ENCODE assay signal across 18 cellular contexts in genomic region chr22:23574371-23574811, GRCh38. TPM values are rescaled to one million over a fixed set of nuclear protein-coding genes. Genes with fewer than 3 reads are reported as not detected.
DNase-seq lines count a peak whose midpoint lies in the region; ATAC-seq, FAIRE-seq and TF ChIP-seq lines count a peak whose summit lies in the region.
"Had no signal": no experiment of that assay in that cellular context is flagged by ENCODE, and none has a peak within 500 bp of the region (broad histone marks: within the 10 kb centered on the region; RNA-seq: fewer than 3 reads in every experiment).

No MANE protein-coding gene starts in this region.

- H3K27me3 Mint-ChIP-seq in WTC11 (ENCODE audit: low read depth) = peaks cover 14% of the 10 kb centered on the region
- H3K27me3 Mint-ChIP-seq in activated CD4-positive, alpha-beta T cell treated with anti-CD3 and anti-CD28 coated beads, Interleukin-2, amount 10 ng/mL, durations not matched to agents 24 days and 14 days = peaks cover 10% of the 10 kb centered on the region

- FAIRE-seq in urothelium cell line (lab: Jason Lieb, UNC) = peak; percentile 48
- FAIRE-seq: HTR-8/SVneo had no signal

- CTCF ChIA-PET in WTC11 (lab: Charles Lee) = interaction anchor here (1.0 to 2.2 kb wide), 2 partner anchors 17 to 275 kb away, joined by 3 to 6 read pairs; no protein-coding TSS in a partner anchor

- no peaks in the 10 kb centered on the region for H3K36me3 Mint-ChIP-seq in WTC11
- H3K36me3 Mint-ChIP-seq in activated CD4-positive, alpha-beta T cell treated with anti-CD3 and anti-CD28 coated beads, Interleukin-2, amount 10 ng/mL, durations not matched to agents 24 days and 14 days (ENCODE audit: low read depth) = no peaks in the 10 kb centered on the region

- ATAC-seq in WTC11 (peak; percentile 69), mucosa of descending colon (peak; percentile 8), HG02981 (IDR thresholded peaks at IDR 0.05; ENCODE audit: unreplicated experiment) (no peak), GM21576 (IDR thresholded peaks at IDR 0.05; ENCODE audit: unreplicated experiment) (no peak)
- ATAC-seq: PC-3 had no signal

- no peaks in the 10 kb centered on the region for H3K9me3 ChIP-seq in mucosa of descending colon
- H3K9me3 ChIP-seq: HAP-1 had no signal

- H3K4me3 ChIP-seq in mucosa of descending colon = no peak overlapping the region
- H3K4me3 ChIP-seq: HAP-1 had no signal

- intact Hi-C loops in mucosa of descending colon (cut with DNase I, micrococcal nuclease) = no loop called here
- intact Hi-C loops in activated CD4-positive, alpha-beta T cell treated with anti-CD3 and anti-CD28 coated beads, Interleukin-2, amount 10 ng/mL, durations not matched to agents 24 days and 14 days (cut with micrococcal nuclease) = no loop called here

- no peak overlapping the region for H3K27ac Mint-ChIP-seq in WTC11
- no peak overlapping the region for H3K27ac Mint-ChIP-seq in activated CD4-positive, alpha-beta T cell treated with anti-CD3 and anti-CD28 coated beads, Interleukin-2, amount 10 ng/mL, durations not matched to agents 24 days and 14 days

- no peak overlapping the region for H3K4me3 Mint-ChIP-seq in WTC11
- H3K4me3 Mint-ChIP-seq in activated CD4-positive, alpha-beta T cell treated with anti-CD3 and anti-CD28 coated beads, Interleukin-2, amount 10 ng/mL, durations not matched to agents 24 days and 14 days = no peak overlapping the region

- H3K9me3 Mint-ChIP-seq in WTC11 = peaks cover 8% of the 10 kb centered on the region; the same call in 1 of the 2 replicates
- no peaks in the 10 kb centered on the region for H3K9me3 Mint-ChIP-seq in activated CD4-positive, alpha-beta T cell treated with anti-CD3 and anti-CD28 coated beads, Interleukin-2, amount 10 ng/mL, durations not matched to agents 24 days and 14 days

- no peaks in the 10 kb centered on the region for H3K36me3 ChIP-seq in mucosa of descending colon (ENCODE audit: low read depth)
- H3K36me3 ChIP-seq: HAP-1 had no signal

- TF ChIP-seq CTCF in WTC11 (IDR thresholded peaks at IDR 0.05) (no peak), mucosa of descending colon (IDR thresholded peaks at IDR 0.05) (no peak)

- H3K4me1 ChIP-seq in mucosa of descending colon (ENCODE audit: low read depth) = no peaks in the 10 kb centered on the region
- H3K4me1 ChIP-seq: HAP-1 had no signal

- POLR2A ChIA-PET in WTC11 (lab: Charles Lee) = no interaction called here

- peak; percentile 36 for DNase-seq in activated effector memory CD4-positive, alpha-beta T cell treated with anti-CD3 and anti-CD28 coated beads, Interleukin-2, amount 50 U/mL, for 16 hours
- DNase-seq in activated effector memory CD4-positive, alpha-beta T cell treated with Interleukin-2 at 50 U/mL for 16 hours = no peak
- DNase-seq in WTC11 (ENCODE audit: low spot score) (no peak), mucosa of descending colon (peak in 1 of 3 donors; percentile 14), urothelium cell line (ENCODE audit: low spot score) (no peak)
- DNase-seq in activated CD4-positive, alpha-beta T cell treated with anti-CD3 and anti-CD28 coated beads, Interleukin-2, amount 10 ng/mL, durations not matched to agents 24 days and 14 days = no peak
- DNase-seq: 8988T, DMS 273 treated with DMSO at 0.1 percent for 48 hours, NCI-H1436, NCI-H2029 treated with DMSO at 0.1 percent for 48 hours, NCI-H2171 treated with DMSO at 0.1 percent for 48 hours, NCI-H446 treated with DMSO at 0.1 percent for 48 hours, PC-3 had no signal

- H3K4me1 Mint-ChIP-seq in WTC11 = no peaks in the 10 kb centered on the region
- peaks cover 3% of the 10 kb centered on the region for H3K4me1 Mint-ChIP-seq in activated CD4-positive, alpha-beta T cell treated with anti-CD3 and anti-CD28 coated beads, Interleukin-2, amount 10 ng/mL, durations not matched to agents 24 days and 14 days

TF ChIP-seq in WTC11, 78 proteins besides CTCF, POLR2A, EP300 and RAD21:
- TF ChIP-seq USF2 (CRISPR knock-in tag; IDR thresholded peaks at IDR 0.05) (no peak), AR (CRISPR knock-in tag; IDR thresholded peaks at IDR 0.05) (no peak), ZNF396 (CRISPR knock-in tag; IDR thresholded peaks at IDR 0.05; ENCODE audit: borderline replicate concordance) (no peak), ZBTB21 (CRISPR knock-in tag; IDR thresholded peaks at IDR 0.05; ENCODE audit: borderline replicate concordance) (no peak), IRF2 (CRISPR knock-in tag; IDR thresholded peaks at IDR 0.05; ENCODE audit: borderline replicate concordance, low read depth) (no peak), HMGA2 (CRISPR knock-in tag; IDR thresholded peaks at IDR 0.05) (no peak), ZBTB43 (CRISPR knock-in tag; IDR thresholded peaks at IDR 0.05) (no peak), RORB (CRISPR knock-in tag; IDR thresholded peaks at IDR 0.05) (no peak), MXD4 (CRISPR knock-in tag; IDR thresholded peaks at IDR 0.05; ENCODE audit: borderline replicate concordance) (no peak), PRDM15 (CRISPR knock-in tag; IDR thresholded peaks at IDR 0.05) (no peak), ATF1 (CRISPR knock-in tag; IDR thresholded peaks at IDR 0.05) (no peak), TP53 (CRISPR knock-in tag; IDR thresholded peaks at IDR 0.05) (no peak), EMX1 (CRISPR knock-in tag; IDR thresholded peaks at IDR 0.05) (no peak)

RNA-seq across cellular contexts. Expression of gene IGLL1, which starts 5.7 kb away (rescaled TPM):
- total RNA-seq in WTC11 (2021) = not detected in 3 replicates
- total RNA-seq in mucosa of descending colon = not detected
- total RNA-seq in activated CD4-positive, alpha-beta T cell treated with anti-CD3 and anti-CD28 coated beads, Interleukin-2, amount 10 ng/mL, durations not matched to agents 24 days and 14 days = not detected in 2 replicates
- total RNA-seq: Daoy, PC-3 had no signal

RNA-seq across cellular contexts. Expression of gene DRICH1, which starts 57.7 kb away (rescaled TPM):
- 0.21 to 0.32 TPM (median 0.26 TPM) in 3 replicates for total RNA-seq in WTC11 (2021)
- total RNA-seq in mucosa of descending colon = 1 to 10 TPM in 1 of 3 donors, under 1 TPM in 2; 0.65 to 1.9 (median 0.85) TPM
- total RNA-seq in activated CD4-positive, alpha-beta T cell treated with anti-CD3 and anti-CD28 coated beads, Interleukin-2, amount 10 ng/mL, durations not matched to agents 24 days and 14 days = 0.24 and 0.61 TPM in 2 replicates
- total RNA-seq: Daoy had no signal

Comparison
In these comparisons a context has a peak if more than half of its experiments do, and no peak if none do; other contexts are left out.
1. ATAC-seq: peak in WTC11 (single experiment) and mucosa of descending colon (single experiment); none in HG02981 (single experiment) and GM21576 (single experiment).